15 cellular contexts compared by ENCODE assay signal in genomic region chr15:68488966-68489365, GRCh38. TPM values are rescaled to one million over a fixed set of nuclear protein-coding genes. Genes with fewer than 3 reads are reported as not detected.
"Had no signal": no experiment of that assay in that cellular context is flagged by ENCODE, and none has a peak within 500 bp of the region (broad histone marks: within the 10 kb centered on the region; RNA-seq: fewer than 3 reads in every experiment).

No MANE protein-coding gene starts in this region.

- H3K9me3 ChIP-seq: colonic mucosa, heart right ventricle, right atrium auricular region, transverse colon had no signal

- H3K4me3 ChIP-seq: colonic mucosa, heart right ventricle, neural progenitor cell, right atrium auricular region, transverse colon had no signal

- H3K27me3 ChIP-seq: colonic mucosa, neural progenitor cell, right atrium auricular region had no signal

- H2AFZ ChIP-seq: neural progenitor cell, parathyroid adenoma had no signal

- H3K27ac ChIP-seq: colonic mucosa, neural progenitor cell, parathyroid adenoma, right atrium auricular region, transverse colon had no signal

- H3K4me2 ChIP-seq: neural progenitor cell had no signal

- H3K9ac ChIP-seq: neural progenitor cell, parathyroid adenoma had no signal

- DNase-seq: activated CD4-positive, alpha-beta T cell treated with anti-CD3 and anti-CD28 coated beads, Interleukin-2, amount 50 U/mL, for 48 hours; activated CD4-positive, CD25-positive, alpha-beta regulatory T cell treated with anti-CD3 and anti-CD28 coated beads, Interleukin-2, amount 50 U/mL, for 72 hours; activated CD8-positive, alpha-beta memory T cell treated with anti-CD3 and anti-CD28 coated beads, Interleukin-2, amount 10 ng/mL, durations not matched to agents 7 days and 5 days; activated naive CD8-positive, alpha-beta T cell treated with anti-CD3 and anti-CD28 coated beads, Interleukin-2, amount 10 ng/mL, durations not matched to agents 7 days and 5 days; activated T-cell treated with anti-CD3 and anti-CD28 coated beads, Interleukin-2, amount 50 U/mL, for 48 hours; colonic mucosa; heart right ventricle; small intestine; SW 1271; transverse colon had no signal

- FAIRE-seq: frontal cortex, keratinocyte, small intestine had no signal

- H3K79me2 ChIP-seq: parathyroid adenoma had no signal

- H3K4me1 ChIP-seq: colonic mucosa, neural progenitor cell, parathyroid adenoma had no signal

- H3K36me3 ChIP-seq: colonic mucosa, heart right ventricle, neural progenitor cell, right atrium auricular region, transverse colon had no signal

RNA-seq across cellular contexts. Expression of gene ITGA11, which starts 57.0 kb away (rescaled TPM):
- polyA plus RNA-seq: keratinocyte had no signal
